13 cellular contexts compared by ENCODE assay signal in the genomic region with DNA sequence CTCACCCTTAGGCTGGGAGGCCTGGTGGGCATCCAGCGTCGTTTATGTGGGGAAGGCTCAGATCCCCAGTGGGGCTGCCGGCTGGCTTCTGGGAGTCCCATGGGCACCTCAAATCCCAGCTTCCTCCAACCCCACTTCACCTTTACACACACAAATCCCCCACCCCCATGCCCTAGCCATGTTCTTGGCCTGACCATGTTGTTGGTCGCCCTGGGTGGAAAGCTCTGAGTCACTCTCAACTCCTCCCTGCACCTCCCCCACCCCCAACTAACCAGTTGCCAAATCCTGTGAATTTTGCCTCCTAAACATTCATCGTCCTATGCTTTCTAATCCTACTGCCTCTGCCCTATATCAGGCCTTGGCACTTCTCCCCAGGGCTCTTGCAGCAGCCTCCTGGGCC. TPM values are rescaled to one million over a fixed set of nuclear protein-coding genes. Genes with fewer than 3 reads are reported as not detected.
DNase-seq lines count a peak whose midpoint lies in the region; ATAC-seq, FAIRE-seq and TF ChIP-seq lines count a peak whose summit lies in the region.
"Had no signal": no experiment of that assay in that cellular context is flagged by ENCODE, and none has a peak within 500 bp of the region (broad histone marks: within the 10 kb centered on the region; RNA-seq: fewer than 3 reads in every experiment).

No MANE protein-coding gene starts in this region.

- peak overlapping the region; percentile 55 to 93 for H3K27ac ChIP-seq in ovary
- H3K27ac ChIP-seq: VCaP had no signal

- no peak for FAIRE-seq in RCC 7860 (lab: Jason Lieb, UNC)

- no peak for TF ChIP-seq EP300 in ovary (IDR thresholded peaks at IDR 0.05)

- H3K4me1 Mint-ChIP-seq in stimulated activated naive CD8-positive, alpha-beta T cell treated with anti-CD3 and anti-CD28 coated beads, Interleukin-15, amount 100 ng/mL, for 72 hours: no peaks in the 10 kb centered on the region

- ATAC-seq in stimulated activated naive CD8-positive, alpha-beta T cell treated with anti-CD3 and anti-CD28 coated beads, Interleukin-15, amount 100 ng/mL, for 72 hours: no peak
- ATAC-seq in GM21381 (IDR thresholded peaks at IDR 0.05; ENCODE audit: unreplicated experiment): no peak

- no peaks in the 10 kb centered on the region for H3K36me3 ChIP-seq in ovary

- peaks cover 50% of the 10 kb centered on the region for H3K4me1 ChIP-seq in ovary (ENCODE audit: insufficient read depth)

- in situ Hi-C loops in KBM-7 (cut with MboI; ENCODE audit: low pct_unique_long_range_greater_than_20kb, low sequenced_read_pairs): no loop called here

- H3K4me3 ChIP-seq in AG10803 (ENCODE audit: low read length) (peak overlapping the region; percentile 39), fibroblast of mammary gland (ENCODE audit: control insufficient read depth, low read depth, low read length) (peak overlapping the region; percentile 15), ovary (no peak overlapping the region)
- H3K4me3 ChIP-seq: GM23338 had no signal

- no peak overlapping the region for H3K4me3 Mint-ChIP-seq in stimulated activated naive CD8-positive, alpha-beta T cell treated with anti-CD3 and anti-CD28 coated beads, Interleukin-15, amount 100 ng/mL, for 72 hours
- H3K4me3 Mint-ChIP-seq: CD4-positive, alpha-beta T cell; GM23338 had no signal

- no peak overlapping the region for H3K27ac Mint-ChIP-seq in stimulated activated naive CD8-positive, alpha-beta T cell treated with anti-CD3 and anti-CD28 coated beads, Interleukin-15, amount 100 ng/mL, for 72 hours
- H3K27ac Mint-ChIP-seq: CD4-positive, alpha-beta T cell; GM23338 had no signal

- intact Hi-C loops in ovary (cut with DNase I): no loop called here

- TF ChIP-seq POLR2A in ovary (IDR thresholded peaks at IDR 0.05): no peak

- peaks cover 16% of the 10 kb centered on the region for H3K27me3 Mint-ChIP-seq in stimulated activated naive CD8-positive, alpha-beta T cell treated with anti-CD3 and anti-CD28 coated beads, Interleukin-15, amount 100 ng/mL, for 72 hours

- H3K9me3 Mint-ChIP-seq in stimulated activated naive CD8-positive, alpha-beta T cell treated with anti-CD3 and anti-CD28 coated beads, Interleukin-15, amount 100 ng/mL, for 72 hours: no peaks in the 10 kb centered on the region
- H3K9me3 Mint-ChIP-seq: CD4-positive, alpha-beta T cell; GM23338 had no signal

- no peak for TF ChIP-seq CTCF in AG10803 (conservative IDR thresholded peaks at IDR 0.05; ENCODE audit: low read length)
- no peak for TF ChIP-seq CTCF in fibroblast of mammary gland (conservative IDR thresholded peaks at IDR 0.05; ENCODE audit: control insufficient read depth, insufficient read depth, low read depth, low read length)
- no peak for TF ChIP-seq CTCF in ovary (IDR thresholded peaks at IDR 0.05)

- no peaks in the 10 kb centered on the region for H3K27me3 ChIP-seq in ovary

- 33 to 49% (median 35%) methylated on average over 5 of the region's 5 CpGs for WGBS in ovary, 3 donors

- H3K9me3 ChIP-seq in ovary: no peaks in the 10 kb centered on the region

- peak; percentile 81 for DNase-seq in AG10803 (ENCODE audit: low read depth)
- DNase-seq in RCC 7860 (ENCODE audit: low spot score): peak; percentile 12
- DNase-seq in fibroblast of mammary gland (ENCODE audit: low read depth): peak; percentile 97
- peak; percentile 73 to 85 (median 76) for DNase-seq in ovary
- DNase-seq in anterior cingulate cortex (lab: John Stamatoyannopoulos, UW): no peak
- DNase-seq in stimulated activated naive CD8-positive, alpha-beta T cell treated with anti-CD3 and anti-CD28 coated beads, Interleukin-15, amount 100 ng/mL, for 72 hours: no peak
- no peak for DNase-seq in KBM-7
- DNase-seq: activated gamma-delta T cell treated with Interleukin-2 at 50 U/mL for 16 hours; CD4-positive, alpha-beta T cell; NCI-H524 treated with DMSO at 0.1 percent for 48 hours had no signal

RNA-seq across cellular contexts. Expression of a gene that starts 6.5 kb away (rescaled TPM):
- total RNA-seq in ovary: 100 to 1,000 TPM; 141 to 568 (median 366) TPM
- polyA plus RNA-seq in ovary: 100 to 1,000 TPM; 140 to 278 TPM

Comparison
In these comparisons a context has a peak if more than half of its experiments do, and no peak if none do; other contexts are left out.
1. DNase-seq: peak in AG10803 (single experiment), RCC 7860 (single experiment), fibroblast of mammary gland (single experiment) and ovary (5 of 5); none in anterior cingulate cortex (0 of 58), stimulated activated naive CD8-positive, alpha-beta T cell treated with anti-CD3 and anti-CD28 coated beads, Interleukin-15, amount 100 ng/mL, for 72 hours (0 of 2) and KBM-7 (single experiment).